In genomic region chr2:111904726-111905476, GRCh38 we compare ENCODE assay signal across 19 cellular contexts. TPM values are rescaled to one million over a fixed set of nuclear protein-coding genes. Genes with fewer than 3 reads are reported as not detected.
DNase-seq lines count a peak whose midpoint lies in the region; ATAC-seq, FAIRE-seq and TF ChIP-seq lines count a peak whose summit lies in the region.
"Had no signal": no experiment of that assay in that cellular context is flagged by ENCODE, and none has a peak within 500 bp of the region (broad histone marks: within the 10 kb centered on the region; RNA-seq: fewer than 3 reads in every experiment).

No MANE protein-coding gene starts in this region.

- H2BK15ac ChIP-seq in H1 (ENCODE audit: low read length) = no peak overlapping the region

- TF ChIP-seq CTCF in H1 (IDR thresholded peaks at IDR 0.05; ENCODE audit: control extremely low read depth in 1 of 3, insufficient read depth in 1 of 3, low read depth in 1 of 3, low read length in 3 of 3) = no peak
- TF ChIP-seq CTCF in left lung (IDR thresholded peaks at IDR 0.05) = no peak

- TF ChIP-seq EP300 in H1 (IDR thresholded peaks at IDR 0.05; ENCODE audit: borderline replicate concordance in 1 of 2, low read depth in 2 of 2, low read length in 2 of 2) = no peak

- H3K4me1 ChIP-seq in H1 (replicated peaks in 1 of 4; ENCODE audit: control insufficient read depth in 3 of 4, insufficient read depth in 4 of 4, low read length in 3 of 4) (peaks cover 2 to 16% (median 4%) of the 10 kb centered on the region in 4 experiments; a peak in 6 of 7 replicates), left lung (peaks cover 23 to 78% of the 10 kb centered on the region in 2 donors), HAP-1 (peaks cover 43% of the 10 kb centered on the region)

- no peak overlapping the region for H4K91ac ChIP-seq in H1 (replicated peaks; ENCODE audit: insufficient read length, low read length)

- DNase-seq in ELF-1 (ENCODE audit: low read depth, low spot score) = peak; percentile 43
- DNase-seq in H1 (ENCODE audit: low read depth in 1 of 2, low spot score in 2 of 2) = no peak
- no peak for DNase-seq in left lung
- DNase-seq in SHP77 treated with DMSO at 0.1 percent for 48 hours (lab: John Stamatoyannopoulos, UW) = no peak
- no peak for DNase-seq in germinal center (ENCODE audit: low spot score)
- DNase-seq in activated effector memory CD4-positive, alpha-beta T cell treated with Interleukin-2 at 50 U/mL for 16 hours = no peak
- no peak for DNase-seq in HAP-1 (ENCODE audit: low spot score in 2 of 2)
- DNase-seq: activated naive CD8-positive, alpha-beta T cell treated with anti-CD3 and anti-CD28 coated beads, Interleukin-2, amount 50 U/mL, for 24 hours; effector memory CD8-positive, alpha-beta T cell; EL; H9; kidney glomerular epithelial cell; NCI-H1694; NCI-H345; ovary; RPMI8226; stimulated activated CD4-positive, alpha-beta T cell treated with anti-CD3 and anti-CD28 coated beads, Interleukin-4, amount 100 ng/mL, for 1 hour had no signal

- H3K4me3 ChIP-seq in H1 (ENCODE audit: extremely low read depth in 1 of 4, insufficient read depth in 2 of 4, low read depth in 3 of 4, low read length in 4 of 4) (no peak overlapping the region), left lung (no peak overlapping the region), HAP-1 (no peak overlapping the region)
- H3K4me3 ChIP-seq: ovary had no signal

- no peak overlapping the region for H2BK5ac ChIP-seq in H1 (ENCODE audit: low read depth, low read length)

- H4K5ac ChIP-seq in H1 (ENCODE audit: insufficient read length, low read depth, low read length) = no peak overlapping the region

- FAIRE-seq in H1 (lab: Jason Lieb, UNC) = no peak
- FAIRE-seq: GM19239 had no signal

- H3K79me1 ChIP-seq in H1 (ENCODE audit: low read depth, low read length) = no peaks in the 10 kb centered on the region

- H3K18ac ChIP-seq in H1 (ENCODE audit: extremely low read depth, low read length) = 0 out of 2 replicates have a peak overlapping the region, but pooled peaks have one; percentile 5

- no peak overlapping the region for H4K8ac ChIP-seq in H1 (ENCODE audit: extremely low read depth, insufficient read depth, low read length)

- H3K9ac ChIP-seq in H1 (replicated peaks in 1 of 4; ENCODE audit: extremely low read depth in 1 of 4, low read depth in 3 of 4, low read length in 3 of 4) = no peak overlapping the region; a peak in 1 of 7 replicates

- H4K20me1 ChIP-seq in H1 (replicated peaks in 1 of 2; ENCODE audit: control insufficient read depth in 1 of 2, insufficient read depth in 2 of 2, low read length in 2 of 2) = peaks cover 4% of the 10 kb centered on the region in 2 experiments

- H3K23ac ChIP-seq in H1 (ENCODE audit: insufficient read length) = no peak overlapping the region

- no peak overlapping the region for H3K4ac ChIP-seq in H1 (replicated peaks; ENCODE audit: insufficient read length, low read depth, low read length)

- H3K56ac ChIP-seq in H1 (replicated peaks; ENCODE audit: insufficient read length, low read depth, low read length) = no peak overlapping the region

- no peak overlapping the region for H3K4me2 ChIP-seq in H1 (ENCODE audit: insufficient read depth in 1 of 2, low read depth in 2 of 2, low read length in 2 of 2)

- H3K27me3 ChIP-seq in H1 (replicated peaks in 1 of 4; ENCODE audit: control insufficient read depth in 3 of 4, extremely low read depth in 1 of 4, insufficient read depth in 3 of 4, low read length in 3 of 4) = peaks cover 0 to 10% (median 2%) of the 10 kb centered on the region in 4 experiments; a peak in 3 of 7 replicates
- no peaks in the 10 kb centered on the region for H3K27me3 ChIP-seq in left lung
- no peaks in the 10 kb centered on the region for H3K27me3 ChIP-seq in HAP-1 (ENCODE audit: low read depth)
- H3K27me3 ChIP-seq: ovary had no signal

- POLR2A ChIA-PET in H1 (lab: Charles Lee; ENCODE audit: partially characterized antibody) = interaction anchor here (1.3 kb wide), 1 partner anchor 21 kb away, joined by 5 read pairs; the partner anchor contains the start of gene ANAPC1

- no peaks in the 10 kb centered on the region for H3K23me2 ChIP-seq in H1 (ENCODE audit: low read depth, low read length)

- CTCF ChIA-PET in H1 (lab: Charles Lee; ENCODE audit: partially characterized antibody) = interaction anchor here (1.8 to 3.1 kb wide), 3 partner anchors 14 to 143 kb away, joined by 4 to 12 read pairs (median 9); no protein-coding TSS in a partner anchor

- H3K9me3 ChIP-seq in H1 (ENCODE audit: insufficient read depth in 2 of 2, low read depth in 1 of 2, low read length in 1 of 2) (no peaks in the 10 kb centered on the region), left lung (no peaks in the 10 kb centered on the region), HAP-1 (no peaks in the 10 kb centered on the region)
- H3K9me3 ChIP-seq: ovary had no signal

- no peak overlapping the region for H2BK120ac ChIP-seq in H1 (replicated peaks; ENCODE audit: low read depth, low read length)

- in situ Hi-C loops in HAP-1 (cut with MboI; ENCODE audit: low sequenced_read_pairs) = loop anchor here (10.0 kb wide), 1 partner anchor 50 kb away; no protein-coding TSS in a partner anchor

- 90% methylated on average over 10 of the region's 10 CpGs; no CpG with 5 or more reads in 1 of the 2 experiments for WGBS in H1 (ENCODE audit: extremely low coverage in 1 of 2, insufficient coverage in 1 of 2, insufficient read length in 1 of 2, insufficient replicate concordance in 2 of 2, low coverage in 1 of 2, low lambda C conversion rate in 2 of 2, missing lambda C conversion rate in 1 of 2), 2 experiments

- H3K27ac ChIP-seq in H1 (ENCODE audit: low read depth, low read length) = no peak overlapping the region
- H3K27ac ChIP-seq in left lung = peak overlapping the region in 1 of 2 donors; percentile 7
- peak overlapping the region; percentile 55 for H3K27ac ChIP-seq in temporal lobe (ENCODE audit: low read depth, low read length)

- intact Hi-C loops in left lung (cut with DNase I) = no loop called here

- H2BK12ac ChIP-seq in H1 (ENCODE audit: low read depth, low read length) = no peak overlapping the region

- no peaks in the 10 kb centered on the region for H3K36me3 ChIP-seq in H1 (ENCODE audit: control insufficient read depth in 2 of 4, insufficient read depth in 4 of 4, low read length in 3 of 4)
- H3K36me3 ChIP-seq in left lung = peaks cover 0 to 6% of the 10 kb centered on the region in 2 donors
- H3K36me3 ChIP-seq in HAP-1 (replicated peaks) = no peaks in the 10 kb centered on the region
- H3K36me3 ChIP-seq: ovary had no signal

- H2AK5ac ChIP-seq in H1 (ENCODE audit: low read depth, low read length) = no peak overlapping the region

- H2BK20ac ChIP-seq in H1 (ENCODE audit: low read length) = no peak overlapping the region

- peak; percentile 21 for ATAC-seq in left lung
- ATAC-seq: activated naive CD8-positive, alpha-beta T cell treated with anti-CD3 and anti-CD28 coated beads, Interleukin-2, amount 50 U/mL, for 24 hours; effector memory CD8-positive, alpha-beta T cell had no signal

- H3K79me2 ChIP-seq in H1 (ENCODE audit: control insufficient read depth in 1 of 2, insufficient read depth in 2 of 2, low read length in 2 of 2) = no peaks in the 10 kb centered on the region; a peak in 1 of 4 replicates

- no peak for TF ChIP-seq RAD21 in H1 (IDR thresholded peaks at IDR 0.05 in 1 of 2, conservative IDR thresholded peaks at IDR 0.05 in 1 of 2; ENCODE audit: low read depth in 2 of 2, low read length in 2 of 2)

- H3K14ac ChIP-seq in H1 (ENCODE audit: insufficient read length) = no peak overlapping the region

- no peak for TF ChIP-seq POLR2A in H1 (IDR thresholded peaks at IDR 0.05; ENCODE audit: control extremely low read depth in 1 of 2, low read depth in 2 of 2, low read length in 2 of 2)

- no peak overlapping the region for H2AFZ ChIP-seq in H1 (ENCODE audit: low read length)

TF ChIP-seq in H1, 55 proteins besides CTCF, POLR2A, EP300 and RAD21:
- TF ChIP-seq GTF2F1 (IDR thresholded peaks at IDR 0.05; ENCODE audit: borderline replicate concordance, low read depth, low read length) (no peak), RFX5 (IDR thresholded peaks at IDR 0.05; ENCODE audit: borderline replicate concordance, low read depth, low read length) (no peak), SAP30 (IDR thresholded peaks at IDR 0.05; ENCODE audit: insufficient read depth, insufficient replicate concordance, low read length) (no peak)
TF ChIP-seq in H1: peak in this region for 0.

RNA-seq across cellular contexts. Expression of gene MERTK, which starts 6.5 kb away (rescaled TPM):
- total RNA-seq in H1 (2021; fragmentation: NEBNext Ultra II Directional; extraction: Animal tissue kit (Norgen Biotek cat#: 25700)) = 6.1 and 7.0 TPM in 2 replicates
- 5.8 and 6.5 TPM in 2 replicates for polyA plus RNA-seq in H1 (2011; rRNA removed)
- 7.4 TPM for polyA plus RNA-seq in H1 (2011; cell fraction: cytosol; rRNA removed)
- polyA plus RNA-seq in H1 (2011; cell fraction: nucleus; rRNA removed) = 9.2 TPM
- 5.0 to 6.4 TPM (median 5.8 TPM) in 4 replicates for polyA plus RNA-seq in H1 (2012, experiment 1 of 2)
- 1.4 TPM for polyA plus RNA-seq in H1 (2012, experiment 2 of 2)
- 7.2 TPM for polyA plus RNA-seq in H1 (2013, experiment 1 of 2)
- polyA plus RNA-seq in H1 (2013, experiment 2 of 2) = 6.7 TPM
- polyA minus RNA-seq in H1 (2011; rRNA and poly(A)+ RNA removed) = 12.5 and 13.2 TPM in 2 replicates
- 4.8 TPM for polyA minus RNA-seq in H1 (2011; cell fraction: cytosol; rRNA and poly(A)+ RNA removed)
- 9.6 TPM for polyA minus RNA-seq in H1 (2011; cell fraction: nucleus; rRNA and poly(A)+ RNA removed)
- total RNA-seq in left lung (10 to 100 TPM; 21.5 to 42.8 TPM), temporal lobe (3.7 TPM)

RNA-seq across cellular contexts. Expression of gene ANAPC1, which starts 20.9 kb away (rescaled TPM):
- total RNA-seq in H1 (2021; fragmentation: NEBNext Ultra II Directional; extraction: Animal tissue kit (Norgen Biotek cat#: 25700)) = 107 and 110 TPM in 2 replicates
- polyA plus RNA-seq in H1 (2011; rRNA removed) = 42.7 and 46.6 TPM in 2 replicates
- polyA plus RNA-seq in H1 (2011; cell fraction: cytosol; rRNA removed) = 51.2 TPM
- polyA plus RNA-seq in H1 (2011; cell fraction: nucleus; rRNA removed) = 56.6 TPM
- polyA plus RNA-seq in H1 (2012, experiment 1 of 2) = 31.6 to 44.6 TPM (median 41.4 TPM) in 4 replicates
- polyA plus RNA-seq in H1 (2012, experiment 2 of 2) = 3.1 TPM
- 34.7 TPM for polyA plus RNA-seq in H1 (2013, experiment 1 of 2)
- 35.9 TPM for polyA plus RNA-seq in H1 (2013, experiment 2 of 2)
- polyA minus RNA-seq in H1 (2011; rRNA and poly(A)+ RNA removed) = 173 and 242 TPM in 2 replicates
- polyA minus RNA-seq in H1 (2011; cell fraction: cytosol; rRNA and poly(A)+ RNA removed) = 110 TPM
- 220 TPM for polyA minus RNA-seq in H1 (2011; cell fraction: nucleus; rRNA and poly(A)+ RNA removed)
- total RNA-seq in left lung (10 to 100 TPM; 22.3 to 35.0 TPM), temporal lobe (66.9 TPM)
